ENCODE assay signal across 8 cellular contexts in genomic region chr7:107045195-107045960, GRCh38. TPM values are rescaled to one million over a fixed set of nuclear protein-coding genes. Genes with fewer than 3 reads are reported as not detected.
A peak's percentile ranks its signal among the peaks of the same experiment; 100 is the strongest.
DNase-seq lines count a peak whose midpoint lies in the region; ATAC-seq, FAIRE-seq and TF ChIP-seq lines count a peak whose summit lies in the region.

No MANE protein-coding gene starts in this region.

- no peaks in the 10 kb centered on the region for H3K27me3 ChIP-seq in colonic mucosa

- ATAC-seq in mucosa of descending colon: no peak

- H3K4me3 ChIP-seq in colonic mucosa (peak overlapping the region; percentile 72), mucosa of descending colon (peak overlapping the region; percentile 29)

- H3K27ac ChIP-seq in colonic mucosa: no peak overlapping the region

- H3K9me3 ChIP-seq in colonic mucosa: no peaks in the 10 kb centered on the region
- no peaks in the 10 kb centered on the region for H3K9me3 ChIP-seq in mucosa of descending colon

- intact Hi-C loops in colonic mucosa (cut with DNase I): no loop called here
- intact Hi-C loops in mucosa of descending colon (cut with DNase I, micrococcal nuclease): no loop called here

- no peak for TF ChIP-seq CTCF in colonic mucosa (IDR thresholded peaks at IDR 0.05)
- TF ChIP-seq CTCF in mucosa of descending colon (IDR thresholded peaks at IDR 0.05): no peak
- TF ChIP-seq CTCF in D721Med (IDR thresholded peaks at IDR 0.05; ENCODE audit: insufficient read depth, missing control alignments): no peak

- H3K4me1 ChIP-seq in colonic mucosa: peaks cover 4% of the 10 kb centered on the region
- H3K4me1 ChIP-seq in mucosa of descending colon (ENCODE audit: low read depth): peaks cover 18% of the 10 kb centered on the region

- peak overlapping the region; percentile 66 to 83 for H3K9ac ChIP-seq in colonic mucosa (ENCODE audit: low read depth in 2 of 2, low read length in 2 of 2)

- H3K36me3 ChIP-seq in colonic mucosa (no peaks in the 10 kb centered on the region), mucosa of descending colon (ENCODE audit: low read depth) (no peaks in the 10 kb centered on the region)

- DNase-seq in DMS53 (lab: John Stamatoyannopoulos, UW): peak; percentile 42
- no peak for DNase-seq in DMS53 treated with DMSO at 0.1 percent for 48 hours (lab: John Stamatoyannopoulos, UW; ENCODE audit: unreplicated experiment)
- DNase-seq in NCI-H526 (lab: John Stamatoyannopoulos, UW): peak; percentile 44 to 56
- DNase-seq in colonic mucosa: no peak
- peak in 1 of 3 donors; percentile 32 for DNase-seq in mucosa of descending colon
- DNase-seq in NCI-H2029 (lab: John Stamatoyannopoulos, UW): no peak
- DNase-seq in NCI-H2107 (lab: John Stamatoyannopoulos, UW): no peak
- DNase-seq in D721Med (ENCODE audit: insufficient read length, low spot score): no peak

- FAIRE-seq in D721Med (lab: Jason Lieb, UNC): no peak

RNA-seq across cellular contexts. Expression of gene PRKAR2B, which starts 0.9 kb away (rescaled TPM):
- total RNA-seq in colonic mucosa: 10 to 100 TPM in 1 of 2 donors, 1 to 10 TPM in 1; 9.3 to 11.7 TPM
- 10 to 100 TPM in 1 of 3 donors, 1 to 10 TPM in 2; 4.6 to 20.8 (median 6.4) TPM for total RNA-seq in mucosa of descending colon

Comparison
In these comparisons a context has a peak if more than half of its experiments do, and no peak if none do; other contexts are left out.
1. DNase-seq: peak in DMS53 (single experiment) and NCI-H526 (2 of 2); none in DMS53 treated with DMSO at 0.1 percent for 48 hours (single experiment), colonic mucosa (single experiment), NCI-H2029 (single experiment), NCI-H2107 (single experiment) and D721Med (single experiment).